1 cellular context compared by ENCODE assay signal in the genomic region with DNA sequence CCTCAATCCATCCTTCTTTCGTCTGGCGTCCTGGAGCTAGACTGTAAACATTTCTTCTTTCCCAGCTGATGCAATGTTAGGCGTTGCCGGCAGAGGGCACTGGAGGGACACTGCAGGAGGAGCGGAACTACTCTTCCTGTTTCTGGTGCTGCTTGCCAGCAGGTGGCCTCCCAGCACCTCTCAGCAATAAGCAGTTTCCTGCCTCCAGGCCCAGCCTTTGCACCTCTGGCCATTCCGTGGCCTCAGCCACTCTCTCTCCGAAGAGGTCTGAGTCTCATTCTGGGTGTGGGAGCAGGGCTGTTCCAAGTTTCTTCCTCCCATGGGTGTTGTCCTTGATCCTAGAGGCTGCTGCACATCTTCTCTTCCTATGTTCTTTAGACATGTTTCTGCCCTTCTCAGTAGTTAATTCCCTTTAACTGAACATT.
A peak's percentile ranks its signal among the peaks of the same experiment; 100 is the strongest.
TF ChIP-seq lines count a peak whose summit lies in the region.

No MANE protein-coding gene starts in this region.

TF ChIP-seq in HepG2, 621 proteins besides CTCF, POLR2A, EP300 and RAD21 (continued from another document and continues in another):
- 0 out of 2 replicates have a peak, but pooled peaks have one; percentile 30 for TF ChIP-seq POGK (CRISPR knock-in tag; conservative IDR thresholded peaks at IDR 0.05)
- TF ChIP-seq CBFB (CRISPR knock-in tag; IDR thresholded peaks at IDR 0.05): 0 out of 2 replicates have a peak, but pooled peaks have one; percentile 39
- no peak for TF ChIP-seq SNAPC2 (CRISPR knock-in tag; IDR thresholded peaks at IDR 0.05)
- TF ChIP-seq ZNF3 (CRISPR knock-in tag; IDR thresholded peaks at IDR 0.05): no peak
- no peak for TF ChIP-seq ADNP (CRISPR knock-in tag; IDR thresholded peaks at IDR 0.05)
- TF ChIP-seq SOX5 (CRISPR knock-in tag; IDR thresholded peaks at IDR 0.05; ENCODE audit: borderline replicate concordance): peak; percentile 55; the same call in 1 of the 2 replicates
- no peak for TF ChIP-seq GATA4 (IDR thresholded peaks at IDR 0.05; ENCODE audit: borderline replicate concordance, low read depth)
- TF ChIP-seq, protein P1, sequence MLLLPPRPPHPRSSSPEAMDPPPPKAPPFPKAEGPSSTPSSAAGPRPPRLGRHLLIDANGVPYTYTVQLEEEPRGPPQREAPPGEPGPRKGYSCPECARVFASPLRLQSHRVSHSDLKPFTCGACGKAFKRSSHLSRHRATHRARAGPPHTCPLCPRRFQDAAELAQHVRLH (CRISPR knock-in tag; IDR thresholded peaks at IDR 0.05; ENCODE audit: borderline replicate concordance, low read depth): peak; percentile 53; the same call in 1 of the 2 replicates
- no peak for TF ChIP-seq RNF219 (CRISPR knock-in tag; IDR thresholded peaks at IDR 0.05)
- no peak; the same call in 1 of the 2 replicates for TF ChIP-seq ZZZ3 (CRISPR knock-in tag; IDR thresholded peaks at IDR 0.05; ENCODE audit: borderline replicate concordance)
- no peak for TF ChIP-seq ZNF234 (CRISPR knock-in tag; conservative IDR thresholded peaks at IDR 0.05)
- peak; percentile 40; the same call in 1 of the 2 replicates for TF ChIP-seq PHF21A (CRISPR knock-in tag; IDR thresholded peaks at IDR 0.05)
- peak; percentile 93 for TF ChIP-seq ETV5 (CRISPR knock-in tag; IDR thresholded peaks at IDR 0.05; ENCODE audit: borderline replicate concordance)
- TF ChIP-seq CEBPB (IDR thresholded peaks at IDR 0.05; ENCODE audit: borderline replicate concordance, low read depth, low read length): peak; percentile 34; the same call in 1 of the 2 replicates
- TF ChIP-seq TSC22D2 (CRISPR knock-in tag; IDR thresholded peaks at IDR 0.05; ENCODE audit: borderline replicate concordance): 0 out of 2 replicates have a peak, but pooled peaks have one; percentile 58
- TF ChIP-seq ZNF816 (CRISPR knock-in tag; IDR thresholded peaks at IDR 0.05; ENCODE audit: borderline replicate concordance): no peak
- peak; percentile 34; the same call in 1 of the 2 replicates for TF ChIP-seq ZBTB33 (CRISPR knock-in tag; IDR thresholded peaks at IDR 0.05)
- TF ChIP-seq, protein P2, sequence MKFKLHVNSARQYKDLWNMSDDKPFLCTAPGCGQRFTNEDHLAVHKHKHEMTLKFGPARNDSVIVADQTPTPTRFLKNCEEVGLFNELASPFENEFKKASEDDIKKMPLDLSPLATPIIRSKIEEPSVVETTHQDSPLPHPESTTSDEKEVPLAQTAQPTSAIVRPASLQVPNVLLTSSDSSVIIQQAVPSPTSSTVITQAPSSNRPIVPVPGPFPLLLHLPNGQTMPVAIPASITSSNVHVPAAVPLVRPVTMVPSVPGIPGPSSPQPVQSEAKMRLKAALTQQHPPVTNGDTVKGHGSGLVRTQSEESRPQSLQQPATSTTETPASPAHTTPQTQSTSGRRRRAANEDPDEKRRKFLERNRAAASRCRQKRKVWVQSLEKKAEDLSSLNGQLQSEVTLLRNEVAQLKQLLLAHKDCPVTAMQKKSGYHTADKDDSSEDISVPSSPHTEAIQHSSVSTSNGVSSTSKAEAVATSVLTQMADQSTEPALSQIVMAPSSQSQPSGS (CRISPR knock-in tag; IDR thresholded peaks at IDR 0.05): peak; percentile 27; the same call in 1 of the 2 replicates
- TF ChIP-seq NPAS2 (CRISPR knock-in tag; IDR thresholded peaks at IDR 0.05; ENCODE audit: borderline replicate concordance): no peak
- peak; percentile 62 for TF ChIP-seq RXRB (CRISPR knock-in tag; IDR thresholded peaks at IDR 0.05; ENCODE audit: borderline replicate concordance)
- no peak for TF ChIP-seq MED1 (CRISPR knock-in tag; IDR thresholded peaks at IDR 0.05)
- TF ChIP-seq PCBP2 (optimal IDR thresholded peaks at IDR 0.05; ENCODE audit: low read depth, low read length, poor library complexity, severe bottlenecking): no peak
- peak; percentile 64; the same call in 1 of the 2 replicates for TF ChIP-seq RNF2 (conservative IDR thresholded peaks at IDR 0.05; ENCODE audit: low read depth)
- TF ChIP-seq SPEN (CRISPR knock-in tag; IDR thresholded peaks at IDR 0.05; ENCODE audit: low read depth): peak; percentile 66; the same call in 1 of the 2 replicates
- TF ChIP-seq PPARG (CRISPR knock-in tag; conservative IDR thresholded peaks at IDR 0.05): 0 out of 2 replicates have a peak, but pooled peaks have one; percentile 41
- peak; percentile 80 for TF ChIP-seq KDM2A (CRISPR knock-in tag; IDR thresholded peaks at IDR 0.05; ENCODE audit: borderline replicate concordance, low read depth)
- TF ChIP-seq MIXL1 (CRISPR knock-in tag; IDR thresholded peaks at IDR 0.05): peak; percentile 47; the same call in 1 of the 2 replicates
- peak; percentile 51; the same call in 1 of the 2 replicates for TF ChIP-seq THAP11 (CRISPR knock-in tag; IDR thresholded peaks at IDR 0.05)
- no peak for TF ChIP-seq ZNF776 (CRISPR knock-in tag; IDR thresholded peaks at IDR 0.05)
- no peak for TF ChIP-seq TCF12 (IDR thresholded peaks at IDR 0.05)
- no peak for TF ChIP-seq TCF12 (CRISPR knock-in tag; IDR thresholded peaks at IDR 0.05)
- peak; percentile 50; the same call in 1 of the 2 replicates for TF ChIP-seq FOXO1 (CRISPR knock-in tag; IDR thresholded peaks at IDR 0.05)
- TF ChIP-seq, protein P3, sequence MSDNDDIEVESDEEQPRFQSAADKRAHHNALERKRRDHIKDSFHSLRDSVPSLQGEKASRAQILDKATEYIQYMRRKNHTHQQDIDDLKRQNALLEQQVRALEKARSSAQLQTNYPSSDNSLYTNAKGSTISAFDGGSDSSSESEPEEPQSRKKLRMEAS (IDR thresholded peaks at IDR 0.05): 0 out of 2 replicates have a peak, but pooled peaks have one; percentile 28
- no peak for TF ChIP-seq PAF1 (CRISPR knock-in tag; IDR thresholded peaks at IDR 0.05)
- TF ChIP-seq, protein P4, sequence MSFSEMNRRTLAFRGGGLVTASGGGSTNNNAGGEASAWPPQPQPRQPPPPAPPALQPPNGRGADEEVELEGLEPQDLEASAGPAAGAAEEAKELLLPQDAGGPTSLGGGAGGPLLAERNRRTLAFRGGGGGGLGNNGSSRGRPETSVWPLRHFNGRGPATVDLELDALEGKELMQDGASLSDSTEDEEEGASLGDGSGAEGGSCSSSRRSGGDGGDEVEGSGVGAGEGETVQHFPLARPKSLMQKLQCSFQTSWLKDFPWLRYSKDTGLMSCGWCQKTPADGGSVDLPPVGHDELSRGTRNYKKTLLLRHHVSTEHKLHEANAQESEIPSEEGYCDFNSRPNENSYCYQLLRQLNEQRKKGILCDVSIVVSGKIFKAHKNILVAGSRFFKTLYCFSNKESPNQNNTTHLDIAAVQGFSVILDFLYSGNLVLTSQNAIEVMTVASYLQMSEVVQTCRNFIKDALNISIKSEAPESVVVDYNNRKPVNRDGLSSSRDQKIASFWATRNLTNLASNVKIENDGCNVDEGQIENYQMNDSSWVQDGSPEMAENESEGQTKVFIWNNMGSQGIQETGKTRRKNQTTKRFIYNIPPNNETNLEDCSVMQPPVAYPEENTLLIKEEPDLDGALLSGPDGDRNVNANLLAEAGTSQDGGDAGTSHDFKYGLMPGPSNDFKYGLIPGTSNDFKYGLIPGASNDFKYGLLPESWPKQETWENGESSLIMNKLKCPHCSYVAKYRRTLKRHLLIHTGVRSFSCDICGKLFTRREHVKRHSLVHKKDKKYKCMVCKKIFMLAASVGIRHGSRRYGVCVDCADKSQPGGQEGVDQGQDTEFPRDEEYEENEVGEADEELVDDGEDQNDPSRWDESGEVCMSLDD (CRISPR knock-in tag; IDR thresholded peaks at IDR 0.05; ENCODE audit: borderline replicate concordance): no peak
- TF ChIP-seq RARG (CRISPR knock-in tag; IDR thresholded peaks at IDR 0.05; ENCODE audit: low read depth): no peak
- peak; percentile 37; the same call in 1 of the 2 replicates for TF ChIP-seq ERF (CRISPR knock-in tag; IDR thresholded peaks at IDR 0.05)
- no peak for TF ChIP-seq BRCA1 (CRISPR knock-in tag; IDR thresholded peaks at IDR 0.05)
- TF ChIP-seq, protein P5, sequence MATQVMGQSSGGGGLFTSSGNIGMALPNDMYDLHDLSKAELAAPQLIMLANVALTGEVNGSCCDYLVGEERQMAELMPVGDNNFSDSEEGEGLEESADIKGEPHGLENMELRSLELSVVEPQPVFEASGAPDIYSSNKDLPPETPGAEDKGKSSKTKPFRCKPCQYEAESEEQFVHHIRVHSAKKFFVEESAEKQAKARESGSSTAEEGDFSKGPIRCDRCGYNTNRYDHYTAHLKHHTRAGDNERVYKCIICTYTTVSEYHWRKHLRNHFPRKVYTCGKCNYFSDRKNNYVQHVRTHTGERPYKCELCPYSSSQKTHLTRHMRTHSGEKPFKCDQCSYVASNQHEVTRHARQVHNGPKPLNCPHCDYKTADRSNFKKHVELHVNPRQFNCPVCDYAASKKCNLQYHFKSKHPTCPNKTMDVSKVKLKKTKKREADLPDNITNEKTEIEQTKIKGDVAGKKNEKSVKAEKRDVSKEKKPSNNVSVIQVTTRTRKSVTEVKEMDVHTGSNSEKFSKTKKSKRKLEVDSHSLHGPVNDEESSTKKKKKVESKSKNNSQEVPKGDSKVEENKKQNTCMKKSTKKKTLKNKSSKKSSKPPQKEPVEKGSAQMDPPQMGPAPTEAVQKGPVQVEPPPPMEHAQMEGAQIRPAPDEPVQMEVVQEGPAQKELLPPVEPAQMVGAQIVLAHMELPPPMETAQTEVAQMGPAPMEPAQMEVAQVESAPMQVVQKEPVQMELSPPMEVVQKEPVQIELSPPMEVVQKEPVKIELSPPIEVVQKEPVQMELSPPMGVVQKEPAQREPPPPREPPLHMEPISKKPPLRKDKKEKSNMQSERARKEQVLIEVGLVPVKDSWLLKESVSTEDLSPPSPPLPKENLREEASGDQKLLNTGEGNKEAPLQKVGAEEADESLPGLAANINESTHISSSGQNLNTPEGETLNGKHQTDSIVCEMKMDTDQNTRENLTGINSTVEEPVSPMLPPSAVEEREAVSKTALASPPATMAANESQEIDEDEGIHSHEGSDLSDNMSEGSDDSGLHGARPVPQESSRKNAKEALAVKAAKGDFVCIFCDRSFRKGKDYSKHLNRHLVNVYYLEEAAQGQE (IDR thresholded peaks at IDR 0.05; ENCODE audit: borderline replicate concordance in 1 of 2, low read depth in 1 of 2, low read length in 2 of 2): no peak
- TF ChIP-seq SMAD3 (CRISPR knock-in tag; IDR thresholded peaks at IDR 0.05): 0 out of 2 replicates have a peak, but pooled peaks have one; percentile 44
- TF ChIP-seq ZNF484 (CRISPR knock-in tag; IDR thresholded peaks at IDR 0.05; ENCODE audit: borderline replicate concordance, low read depth): no peak
- TF ChIP-seq GATAD1 (CRISPR knock-in tag; IDR thresholded peaks at IDR 0.05): 0 out of 2 replicates have a peak, but pooled peaks have one; percentile 36
- TF ChIP-seq, protein P6, sequence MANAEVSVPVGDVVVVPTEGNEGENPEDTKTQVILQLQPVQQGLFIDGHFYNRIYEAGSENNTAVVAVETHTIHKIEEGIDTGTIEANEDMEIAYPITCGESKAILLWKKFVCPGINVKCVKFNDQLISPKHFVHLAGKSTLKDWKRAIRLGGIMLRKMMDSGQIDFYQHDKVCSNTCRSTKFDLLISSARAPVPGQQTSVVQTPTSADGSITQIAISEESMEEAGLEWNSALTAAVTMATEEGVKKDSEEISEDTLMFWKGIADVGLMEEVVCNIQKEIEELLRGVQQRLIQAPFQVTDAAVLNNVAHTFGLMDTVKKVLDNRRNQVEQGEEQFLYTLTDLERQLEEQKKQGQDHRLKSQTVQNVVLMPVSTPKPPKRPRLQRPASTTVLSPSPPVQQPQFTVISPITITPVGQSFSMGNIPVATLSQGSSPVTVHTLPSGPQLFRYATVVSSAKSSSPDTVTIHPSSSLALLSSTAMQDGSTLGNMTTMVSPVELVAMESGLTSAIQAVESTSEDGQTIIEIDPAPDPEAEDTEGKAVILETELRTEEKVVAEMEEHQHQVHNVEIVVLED (CRISPR knock-in tag; IDR thresholded peaks at IDR 0.05; ENCODE audit: borderline replicate concordance): no peak
- no peak for TF ChIP-seq PCBP1 (IDR thresholded peaks at IDR 0.05; ENCODE audit: borderline replicate concordance, low read depth, low read length)
- no peak for TF ChIP-seq DNMT3B (CRISPR knock-in tag; conservative IDR thresholded peaks at IDR 0.05)
- TF ChIP-seq SP5 (CRISPR knock-in tag; IDR thresholded peaks at IDR 0.05; ENCODE audit: borderline replicate concordance, low read depth): no peak
- TF ChIP-seq ZKSCAN5 (CRISPR knock-in tag; IDR thresholded peaks at IDR 0.05): no peak
